ENCODE assay signal across 1 cellular context in genomic region chr17:18260332-18261145, GRCh38.
A peak's percentile ranks its signal among the peaks of the same experiment; 100 is the strongest.
TF ChIP-seq lines count a peak whose summit lies in the region.

TSS of gene MIEF2 (plus strand) at chr17:18260662. CDS start at chr17:18262721, 2,059 bp downstream.

TF ChIP-seq in HepG2, 621 proteins besides CTCF, POLR2A, EP300 and RAD21 (continued from another document and continues in another):
- TF ChIP-seq HMGA1 (CRISPR knock-in tag; conservative IDR thresholded peaks at IDR 0.05) (no peak), ZSCAN5A (CRISPR knock-in tag; IDR thresholded peaks at IDR 0.05; ENCODE audit: borderline replicate concordance) (no peak), ATF7-NPFF (CRISPR knock-in tag; IDR thresholded peaks at IDR 0.05; ENCODE audit: low read depth) (peak; percentile 81), RFX3 (CRISPR knock-in tag; IDR thresholded peaks at IDR 0.05) (no peak), ZNF224 (CRISPR knock-in tag; IDR thresholded peaks at IDR 0.05) (no peak), KDM4B (CRISPR knock-in tag; IDR thresholded peaks at IDR 0.05) (0 out of 2 replicates have a peak, but pooled peaks have one; percentile 13), HINFP (CRISPR knock-in tag; IDR thresholded peaks at IDR 0.05; ENCODE audit: low read depth) (peak; percentile 90), TEF (CRISPR knock-in tag; IDR thresholded peaks at IDR 0.05) (no peak), NRL (CRISPR knock-in tag; IDR thresholded peaks at IDR 0.05; ENCODE audit: borderline replicate concordance) (peak; percentile 78; the same call in 1 of the 2 replicates), HDAC6 (IDR thresholded peaks at IDR 0.05; ENCODE audit: low read depth, low read length) (no peak), GATAD1 (CRISPR knock-in tag; IDR thresholded peaks at IDR 0.05) (no peak; the same call in 1 of the 2 replicates), FUBP1 (CRISPR knock-in tag; IDR thresholded peaks at IDR 0.05; ENCODE audit: borderline replicate concordance) (no peak), ZNF205 (CRISPR knock-in tag; IDR thresholded peaks at IDR 0.05) (peak; percentile 98), ZSCAN30 (CRISPR knock-in tag; IDR thresholded peaks at IDR 0.05) (peak; percentile 59; the same call in 1 of the 2 replicates), ATF5 (CRISPR knock-in tag; IDR thresholded peaks at IDR 0.05; ENCODE audit: low read depth) (no peak), TCF7L2 (IDR thresholded peaks at IDR 0.05; ENCODE audit: low read depth, low read length) (no peak), ZSCAN29 (CRISPR knock-in tag; conservative IDR thresholded peaks at IDR 0.05) (no peak), TRAFD1 (CRISPR knock-in tag; IDR thresholded peaks at IDR 0.05; ENCODE audit: borderline replicate concordance) (no peak), THAP11 (CRISPR knock-in tag; IDR thresholded peaks at IDR 0.05) (peak; percentile 83), ARID5B (CRISPR knock-in tag; IDR thresholded peaks at IDR 0.05) (no peak; the same call in none of the 2 replicates), HIVEP1 (CRISPR knock-in tag; IDR thresholded peaks at IDR 0.05) (peak; percentile 79), ZNF672 (CRISPR knock-in tag; IDR thresholded peaks at IDR 0.05) (no peak), ZNF343 (CRISPR knock-in tag; IDR thresholded peaks at IDR 0.05) (peak; percentile 62; the same call in 1 of the 2 replicates), ZNF160 (CRISPR knock-in tag; IDR thresholded peaks at IDR 0.05) (no peak), ZNF333 (CRISPR knock-in tag; IDR thresholded peaks at IDR 0.05; ENCODE audit: borderline replicate concordance) (no peak), RELA (CRISPR knock-in tag; IDR thresholded peaks at IDR 0.05) (no peak), GATA4 (IDR thresholded peaks at IDR 0.05; ENCODE audit: borderline replicate concordance, low read depth) (no peak), HOXA5 (CRISPR knock-in tag; IDR thresholded peaks at IDR 0.05) (peak; percentile 29; the same call in 1 of the 2 replicates), MIER2 (CRISPR knock-in tag; IDR thresholded peaks at IDR 0.05) (no peak), ZNF75D (CRISPR knock-in tag; IDR thresholded peaks at IDR 0.05; ENCODE audit: borderline replicate concordance) (no peak), PAX8 (CRISPR knock-in tag; IDR thresholded peaks at IDR 0.05; ENCODE audit: borderline replicate concordance) (peak; percentile 63; the same call in 1 of the 2 replicates), CAMTA2 (CRISPR knock-in tag; IDR thresholded peaks at IDR 0.05; ENCODE audit: borderline replicate concordance) (peak; percentile 60; the same call in 1 of the 2 replicates), ZFAT (CRISPR knock-in tag; conservative IDR thresholded peaks at IDR 0.05) (no peak), ZNF432 (CRISPR knock-in tag; IDR thresholded peaks at IDR 0.05; ENCODE audit: borderline replicate concordance) (no peak), MEIS2 (CRISPR knock-in tag; IDR thresholded peaks at IDR 0.05) (0 out of 2 replicates have a peak, but pooled peaks have one; percentile 5), ZNF281 (CRISPR knock-in tag; IDR thresholded peaks at IDR 0.05; ENCODE audit: borderline replicate concordance) (no peak), DNMT1 (CRISPR knock-in tag; IDR thresholded peaks at IDR 0.05) (peak; percentile 34; the same call in 1 of the 2 replicates), SRY (CRISPR knock-in tag; IDR thresholded peaks at IDR 0.05) (no peak), ZNF329 (CRISPR knock-in tag; IDR thresholded peaks at IDR 0.05; ENCODE audit: low read depth) (no peak), CHD2 (IDR thresholded peaks at IDR 0.05; ENCODE audit: low read depth, low read length) (peak; percentile 23; the same call in 1 of the 2 replicates), NKX3-1 (CRISPR knock-in tag; IDR thresholded peaks at IDR 0.05) (no peak), GLI4 (CRISPR knock-in tag; IDR thresholded peaks at IDR 0.05; ENCODE audit: borderline replicate concordance) (no peak), HOXA3 (CRISPR knock-in tag; IDR thresholded peaks at IDR 0.05) (peak; percentile 73), MED8 (CRISPR knock-in tag; IDR thresholded peaks at IDR 0.05; ENCODE audit: insufficient replicate concordance) (no peak), DRAP1 (CRISPR knock-in tag; IDR thresholded peaks at IDR 0.05) (peak; percentile 97), ZNF768 (CRISPR knock-in tag; IDR thresholded peaks at IDR 0.05) (peak; percentile 27; the same call in 1 of the 2 replicates), IRF1 (CRISPR knock-in tag; IDR thresholded peaks at IDR 0.05; ENCODE audit: low read depth) (no peak), KMT2B (CRISPR knock-in tag; IDR thresholded peaks at IDR 0.05) (no peak), ZGPAT (CRISPR knock-in tag; IDR thresholded peaks at IDR 0.05) (peak; percentile 58), ZNF562 (CRISPR knock-in tag; IDR thresholded peaks at IDR 0.05; ENCODE audit: borderline replicate concordance) (no peak), ADNP (CRISPR knock-in tag; IDR thresholded peaks at IDR 0.05) (0 out of 2 replicates have a peak, but pooled peaks have one; percentile 2)
